1 cellular context compared by ENCODE assay signal in genomic region chr17:41956522-41956921, GRCh38.
TF ChIP-seq lines count a peak whose summit lies in the region.

No MANE protein-coding gene starts in this region.

TF ChIP-seq in HEK293, 187 proteins besides CTCF, POLR2A, EP300 and RAD21 (continued from another document):
- TF ChIP-seq ZNF488 (tag by site-specific recombination; IDR thresholded peaks at IDR 0.05) (no peak), SP3 (tag by site-specific recombination; IDR thresholded peaks at IDR 0.05) (no peak), ZNF37A (tag by site-specific recombination; IDR thresholded peaks at IDR 0.05) (no peak), ZBTB21 (tag by site-specific recombination; IDR thresholded peaks at IDR 0.05) (peak; percentile 21; the same call in 1 of the 2 replicates), ZBTB49 (tag by site-specific recombination; IDR thresholded peaks at IDR 0.05; ENCODE audit: low read depth) (no peak), ZNF335 (tag by site-specific recombination; conservative IDR thresholded peaks at IDR 0.05) (peak; percentile 25; the same call in 1 of the 2 replicates), ZSCAN5A (tag by site-specific recombination; IDR thresholded peaks at IDR 0.05) (no peak), ZNF501 (tag by site-specific recombination; IDR thresholded peaks at IDR 0.05) (no peak), HIC1 (tag by site-specific recombination; IDR thresholded peaks at IDR 0.05) (0 out of 2 replicates have a peak, but pooled peaks have one; percentile 45), ZNF2 (tag by site-specific recombination; IDR thresholded peaks at IDR 0.05) (0 out of 2 replicates have a peak, but pooled peaks have one; percentile 24), ZNF549 (tag by site-specific recombination; IDR thresholded peaks at IDR 0.05) (no peak), ZFHX2 (tag by site-specific recombination; conservative IDR thresholded peaks at IDR 0.05) (0 out of 2 replicates have a peak, but pooled peaks have one; percentile 16), ZNF600 (tag by site-specific recombination; IDR thresholded peaks at IDR 0.05) (peak; percentile 51; the same call in 1 of the 2 replicates), GLI2 (tag by site-specific recombination; IDR thresholded peaks at IDR 0.05; ENCODE audit: borderline replicate concordance, low read depth) (no peak), HOXC10 (CRISPR knock-in tag; IDR thresholded peaks at IDR 0.05) (no peak), ELK4 (IDR thresholded peaks at IDR 0.05; ENCODE audit: borderline replicate concordance, low read depth, low read length) (no peak), ZNF19 (tag by site-specific recombination; IDR thresholded peaks at IDR 0.05; ENCODE audit: low read depth) (no peak), PRDM2 (tag by site-specific recombination; IDR thresholded peaks at IDR 0.05; ENCODE audit: borderline replicate concordance) (no peak), ZNF423 (tag by site-specific recombination; IDR thresholded peaks at IDR 0.05) (no peak), ZFP3 (tag by site-specific recombination; IDR thresholded peaks at IDR 0.05; ENCODE audit: low read depth) (no peak), SCRT2 (tag by site-specific recombination; IDR thresholded peaks at IDR 0.05) (no peak), ZNF292 (tag by site-specific recombination; IDR thresholded peaks at IDR 0.05; ENCODE audit: borderline replicate concordance, low read depth) (no peak), PRDM6 (tag by site-specific recombination; IDR thresholded peaks at IDR 0.05) (no peak), ZSCAN23 (tag by site-specific recombination; IDR thresholded peaks at IDR 0.05) (no peak), BCL11A (tag by site-specific recombination; IDR thresholded peaks at IDR 0.05; ENCODE audit: low read depth) (no peak), ZNF18 (tag by site-specific recombination; IDR thresholded peaks at IDR 0.05) (no peak), ZNF23 (tag by site-specific recombination; IDR thresholded peaks at IDR 0.05; ENCODE audit: borderline replicate concordance) (no peak), ZNF626 (tag by site-specific recombination; IDR thresholded peaks at IDR 0.05) (no peak)
TF ChIP-seq in HEK293: peak in this region for 11.
